Comparison of ENCODE assay signal across 20 cellular contexts in genomic region chr7:129394982-129395906, GRCh38. TPM values are rescaled to one million over a fixed set of nuclear protein-coding genes. Genes with fewer than 3 reads are reported as not detected.
A peak's percentile ranks its signal among the peaks of the same experiment; 100 is the strongest.
DNase-seq lines count a peak whose midpoint lies in the region; ATAC-seq and TF ChIP-seq lines count a peak whose summit lies in the region.
"Had no signal": no experiment of that assay in that cellular context is flagged by ENCODE, and none has a peak within 500 bp of the region (broad histone marks: within the 10 kb centered on the region; RNA-seq: fewer than 3 reads in every experiment).

No MANE protein-coding gene starts in this region.

- H3K27ac ChIP-seq in cardiac muscle cell (peak overlapping the region; percentile 85), caudate nucleus (ENCODE audit: low read depth, low read length) (peak overlapping the region; percentile 5), right cardiac atrium (ENCODE audit: low read length) (no peak overlapping the region), gastrocnemius medialis (peak overlapping the region in 3 of 4 donors; percentile 55 to 94 (median 59)), aorta (ENCODE audit: low read depth in 1 of 2, low read length in 2 of 2) (no peak overlapping the region), stomach (no peak overlapping the region)
- H3K27ac ChIP-seq: A549, C4-2B had no signal

- no peak for TF ChIP-seq EP300 in stomach (IDR thresholded peaks at IDR 0.05)

- no peak for TF ChIP-seq POLR2A in gastrocnemius medialis (IDR thresholded peaks at IDR 0.05)
- TF ChIP-seq POLR2A in stomach (IDR thresholded peaks at IDR 0.05): no peak

- H3K9me3 ChIP-seq in cardiac muscle cell (ENCODE audit: low read depth) (no peaks in the 10 kb centered on the region), right cardiac atrium (ENCODE audit: control insufficient read depth, low read length) (no peaks in the 10 kb centered on the region), gastrocnemius medialis (no peaks in the 10 kb centered on the region), aorta (ENCODE audit: control insufficient read depth, low read length) (no peaks in the 10 kb centered on the region), stomach (no peaks in the 10 kb centered on the region)
- H3K9me3 ChIP-seq: A549 had no signal

- H3K4me3 ChIP-seq in cardiac muscle cell (no peak overlapping the region), right cardiac atrium (ENCODE audit: low read length) (no peak overlapping the region), gastrocnemius medialis (no peak overlapping the region), aorta (ENCODE audit: low read length in 2 of 2) (no peak overlapping the region), stomach (no peak overlapping the region)
- H3K4me3 ChIP-seq: A549 had no signal

- WGBS in right cardiac atrium: 80% methylated on average over 4 of the region's 4 CpGs
- 89 to 94% methylated on average over 4 of the region's 4 CpGs for WGBS in aorta, 2 donors
- WGBS in stomach, 5 donors: 88 to 91% (median 90%) methylated on average over 4 of the region's 4 CpGs

- no peak for ATAC-seq in Right ventricle myocardium inferior
- peak; percentile 26 to 36 for ATAC-seq in right cardiac atrium
- ATAC-seq in gastrocnemius medialis: no peak
- ATAC-seq in aorta (ENCODE audit: low FRiP score): no peak
- ATAC-seq: A549, Panc1 had no signal

- peaks cover 31% of the 10 kb centered on the region for H3K4me1 ChIP-seq in cardiac muscle cell (ENCODE audit: low read depth)
- H3K4me1 ChIP-seq in right cardiac atrium (ENCODE audit: control insufficient read depth, insufficient read depth, low read length): peaks cover 8% of the 10 kb centered on the region
- H3K4me1 ChIP-seq in gastrocnemius medialis: peaks cover 33 to 43% of the 10 kb centered on the region in 2 donors
- no peaks in the 10 kb centered on the region for H3K4me1 ChIP-seq in aorta (ENCODE audit: control insufficient read depth in 1 of 2, insufficient read depth in 2 of 2, low read length in 2 of 2)
- no peaks in the 10 kb centered on the region for H3K4me1 ChIP-seq in stomach
- H3K4me1 ChIP-seq: A549 had no signal

- DNase-seq in cardiac muscle cell (ENCODE audit: low read depth in 1 of 2, low spot score in 1 of 2) (peak in 1 of 2 donors; percentile 24), Right ventricle myocardium inferior (ENCODE audit: missing footprints) (no peak), caudate nucleus (lab: John Stamatoyannopoulos, UW) (no peak), right cardiac atrium (no peak), gastrocnemius medialis (no peak), aorta (no peak), stomach (no peak)
- no peak for DNase-seq in activated effector memory CD4-positive, alpha-beta T cell treated with anti-CD3 and anti-CD28 coated beads, Interleukin-2, amount 50 U/mL, for 16 hours
- DNase-seq: COR-L47, DMS153, HCEC 1CT, KBM-7, NCI-H1092, NCI-H1694, NCI-H446 treated with DMSO at 0.1 percent for 48 hours, NCI-H82, SHP77 had no signal

- H3K36me3 ChIP-seq in cardiac muscle cell (no peaks in the 10 kb centered on the region), gastrocnemius medialis (peaks cover 0 to 6% of the 10 kb centered on the region in 2 donors), aorta (ENCODE audit: control insufficient read depth in 1 of 2, insufficient read depth in 2 of 2, low read length in 1 of 2) (no peaks in the 10 kb centered on the region), stomach (peaks cover 0 to 62% (median 60%) of the 10 kb centered on the region in 4 donors)

- in situ Hi-C loops in gastrocnemius medialis (cut with MboI; ENCODE audit: low sequenced_read_pairs in 4 of 4): no loop called here

- no peak for TF ChIP-seq CTCF in cardiac muscle cell (IDR thresholded peaks at IDR 0.05; ENCODE audit: low read depth, low read length)
- no peak for TF ChIP-seq CTCF in gastrocnemius medialis (IDR thresholded peaks at IDR 0.05 in 4 of 5, conservative IDR thresholded peaks at IDR 0.05 in 1 of 5)
- TF ChIP-seq CTCF in stomach (IDR thresholded peaks at IDR 0.05): no peak

- intact Hi-C loops in Right ventricle myocardium inferior (cut with DNase I): no loop called here
- intact Hi-C loops in right cardiac atrium (cut with DNase I): no loop called here
- intact Hi-C loops in gastrocnemius medialis (cut with DNase I; ENCODE audit: low total_unique reads): no loop called here
- intact Hi-C loops in aorta (cut with DNase I): no loop called here
- intact Hi-C loops in stomach (cut with DNase I; ENCODE audit: low total_unique reads): no loop called here

- no peaks in the 10 kb centered on the region for H3K27me3 ChIP-seq in cardiac muscle cell
- no peaks in the 10 kb centered on the region for H3K27me3 ChIP-seq in right cardiac atrium (ENCODE audit: control insufficient read depth, insufficient read depth)
- no peaks in the 10 kb centered on the region for H3K27me3 ChIP-seq in gastrocnemius medialis
- H3K27me3 ChIP-seq in aorta (ENCODE audit: control insufficient read depth in 1 of 2, insufficient read depth in 2 of 2, low read length in 1 of 2): no peaks in the 10 kb centered on the region
- no peaks in the 10 kb centered on the region for H3K27me3 ChIP-seq in stomach

RNA-seq across cellular contexts. Expression of gene STRIP2, which starts 39.0 kb away (rescaled TPM):
- total RNA-seq in cardiac muscle cell (23.5 and 38.9 TPM in 2 replicates), Right ventricle myocardium inferior (22.0 TPM), right cardiac atrium (10 to 100 TPM in 3 of 4 donors, 1 to 10 TPM in 1; 9.5 to 16.7 (median 13.8) TPM), gastrocnemius medialis (10 to 100 TPM; 14.3 to 43.9 (median 24.7) TPM), aorta (1 to 10 TPM in 1 of 2 donors, under 1 TPM in 1; 0.58 to 1.3 TPM), stomach (1 to 10 TPM in 2 of 5 donors, not detected in 3; 2.0 TPM)
- polyA plus RNA-seq in cardiac muscle cell (11.7 and 22.0 TPM in 2 replicates), right cardiac atrium (7.1 TPM), aorta (under 1 TPM; 0.10 to 0.13 TPM), stomach (under 1 TPM; 0.56 to 0.98 (median 0.76) TPM)

Comparison
In these comparisons a context has a peak if more than half of its experiments do, and no peak if none do; other contexts are left out.
1. H3K27ac ChIP-seq: peak in cardiac muscle cell (single experiment), caudate nucleus (single experiment) and gastrocnemius medialis (3 of 4); none in right cardiac atrium (single experiment), aorta (0 of 2) and stomach (0 of 5).
2. ATAC-seq: peak in right cardiac atrium (2 of 2); none in Right ventricle myocardium inferior (single experiment), gastrocnemius medialis (0 of 2) and aorta (single experiment).